Comparison of ENCODE assay signal across 8 cellular contexts in genomic region chr5:42057254-42057690, GRCh38.
DNase-seq lines count a peak whose midpoint lies in the region; ATAC-seq, FAIRE-seq and TF ChIP-seq lines count a peak whose summit lies in the region.

No MANE protein-coding gene starts in this region.

- CTCF ChIA-PET in H1 (lab: Charles Lee; ENCODE audit: partially characterized antibody), result interaction anchor here (0.5 to 3.5 kb wide), 58 partner anchors 9 to 945 kb away, joined by 3 to 56 read pairs (median 4); partner anchors contain the start of genes FBXO4, GHR and RIMOC1

- no peak overlapping the region for H4K91ac ChIP-seq in H1 (replicated peaks; ENCODE audit: insufficient read length, low read length)

- no peak overlapping the region for H2BK15ac ChIP-seq in H1 (ENCODE audit: low read length)

- peak; percentile 59 for DNase-seq in BE2C
- DNase-seq in NCI-H446 (lab: John Stamatoyannopoulos, UW), result peak; percentile 55 to 71
- DNase-seq in activated CD4-positive, alpha-beta T cell treated with anti-CD3 and anti-CD28 coated beads, Interleukin-2, amount 50 U/mL, for 24 hours (ENCODE audit: low read depth in 1 of 2, low spot score in 1 of 2), result peak; percentile 26 to 45
- peak; percentile 31 to 73 for DNase-seq in H1 (ENCODE audit: low read depth in 1 of 2, low spot score in 2 of 2)
- peak; percentile 13 to 75 (median 54) for DNase-seq in naive thymus-derived CD8-positive, alpha-beta T cell
- DNase-seq in tibial artery, result no peak

- H2BK12ac ChIP-seq in H1 (ENCODE audit: low read depth, low read length), result no peak overlapping the region

- no peak for TF ChIP-seq POLR2A in H1 (IDR thresholded peaks at IDR 0.05; ENCODE audit: control extremely low read depth in 1 of 2, low read depth in 2 of 2, low read length in 2 of 2)

- H3K27me3 Mint-ChIP-seq in naive thymus-derived CD8-positive, alpha-beta T cell, result peaks cover 5 to 13% (median 6%) of the 10 kb centered on the region in 5 donors

- no peak for TF ChIP-seq EP300 in H1 (IDR thresholded peaks at IDR 0.05; ENCODE audit: borderline replicate concordance in 1 of 2, low read depth in 2 of 2, low read length in 2 of 2)

- no peaks in the 10 kb centered on the region for H3K23me2 ChIP-seq in H1 (ENCODE audit: low read depth, low read length)

- H3K23ac ChIP-seq in H1 (ENCODE audit: insufficient read length), result no peak overlapping the region

- no peak overlapping the region for H3K56ac ChIP-seq in H1 (replicated peaks; ENCODE audit: insufficient read length, low read depth, low read length)

- WGBS in H1 (ENCODE audit: extremely low coverage in 1 of 2, insufficient coverage in 1 of 2, insufficient read length in 1 of 2, insufficient replicate concordance in 2 of 2, low coverage in 1 of 2, low lambda C conversion rate in 2 of 2, missing lambda C conversion rate in 1 of 2), 2 experiments, result 23% methylated on average over 5 of the region's 5 CpGs; no CpG with 5 or more reads in 1 of the 2 experiments

- no peaks in the 10 kb centered on the region for H3K79me1 ChIP-seq in H1 (ENCODE audit: low read depth, low read length)

- no peaks in the 10 kb centered on the region for H4K20me1 ChIP-seq in H1 (replicated peaks in 1 of 2; ENCODE audit: control insufficient read depth in 1 of 2, insufficient read depth in 2 of 2, low read length in 2 of 2)

- no peaks in the 10 kb centered on the region for H3K79me2 ChIP-seq in H1 (ENCODE audit: control insufficient read depth in 1 of 2, insufficient read depth in 2 of 2, low read length in 2 of 2)

- H3K36me3 ChIP-seq in BE2C, result no peaks in the 10 kb centered on the region
- no peaks in the 10 kb centered on the region for H3K36me3 ChIP-seq in H1 (ENCODE audit: control insufficient read depth in 2 of 4, insufficient read depth in 4 of 4, low read length in 3 of 4)
- H3K36me3 ChIP-seq in tibial artery, result no peaks in the 10 kb centered on the region

- H3K4me1 ChIP-seq in BE2C, result no peaks in the 10 kb centered on the region
- H3K4me1 ChIP-seq in H1 (replicated peaks in 1 of 4; ENCODE audit: control insufficient read depth in 3 of 4, insufficient read depth in 4 of 4, low read length in 3 of 4), result no peaks in the 10 kb centered on the region
- H3K4me1 ChIP-seq in tibial artery, result no peaks in the 10 kb centered on the region

- FAIRE-seq in H1 (lab: Jason Lieb, UNC), result peak; percentile 94

- H3K9me3 ChIP-seq in BE2C (no peaks in the 10 kb centered on the region), H1 (ENCODE audit: insufficient read depth in 2 of 2, low read depth in 1 of 2, low read length in 1 of 2) (no peaks in the 10 kb centered on the region), tibial artery (no peaks in the 10 kb centered on the region)

- ATAC-seq in GM18873 (IDR thresholded peaks at IDR 0.05; ENCODE audit: low FRiP score, unreplicated experiment) (peak; percentile 86), HG03095 (IDR thresholded peaks at IDR 0.05; ENCODE audit: unreplicated experiment) (peak; percentile 84)
- peak; percentile 80 to 82 for ATAC-seq in naive thymus-derived CD8-positive, alpha-beta T cell

- POLR2A ChIA-PET in H1 (lab: Charles Lee; ENCODE audit: partially characterized antibody), result interaction anchor here (1.5 kb wide), 1 partner anchor 201 kb away, joined by 3 read pairs; no protein-coding TSS in a partner anchor
- POLR2A ChIA-PET in naive thymus-derived CD8-positive, alpha-beta T cell (lab: Charles Lee), result no interaction called here

- TF ChIP-seq RAD21 in H1 (IDR thresholded peaks at IDR 0.05 in 1 of 2, conservative IDR thresholded peaks at IDR 0.05 in 1 of 2; ENCODE audit: low read depth in 2 of 2, low read length in 2 of 2), result peak; percentile 83 to 91

- no peak overlapping the region for H3K27ac Mint-ChIP-seq in naive thymus-derived CD8-positive, alpha-beta T cell

- no peaks in the 10 kb centered on the region for H3K36me3 Mint-ChIP-seq in naive thymus-derived CD8-positive, alpha-beta T cell

- H3K4me3 ChIP-seq in BE2C (ENCODE audit: low read depth, low read length) (no peak overlapping the region), H1 (ENCODE audit: extremely low read depth in 1 of 4, insufficient read depth in 2 of 4, low read depth in 3 of 4, low read length in 4 of 4) (no peak overlapping the region), tibial artery (no peak overlapping the region)

- no peak overlapping the region for H3K14ac ChIP-seq in H1 (ENCODE audit: insufficient read length)

- H3K27ac ChIP-seq in H1 (ENCODE audit: low read depth, low read length) (no peak overlapping the region), tibial artery (no peak overlapping the region)

- H2AK5ac ChIP-seq in H1 (ENCODE audit: low read depth, low read length), result no peak overlapping the region

- H2BK120ac ChIP-seq in H1 (replicated peaks; ENCODE audit: low read depth, low read length), result no peak overlapping the region

- H3K4ac ChIP-seq in H1 (replicated peaks; ENCODE audit: insufficient read length, low read depth, low read length), result no peak overlapping the region

- H3K4me2 ChIP-seq in H1 (ENCODE audit: insufficient read depth in 1 of 2, low read depth in 2 of 2, low read length in 2 of 2), result no peak overlapping the region

- peaks cover 0 to 3% (median 0%) of the 10 kb centered on the region in 4 donors for H3K4me1 Mint-ChIP-seq in naive thymus-derived CD8-positive, alpha-beta T cell

- intact Hi-C loops in tibial artery (cut with DNase I; ENCODE audit: low total_unique reads), result no loop called here

- no peak overlapping the region for H3K18ac ChIP-seq in H1 (ENCODE audit: extremely low read depth, low read length)

- H3K9ac ChIP-seq in H1 (replicated peaks in 1 of 4; ENCODE audit: extremely low read depth in 1 of 4, low read depth in 3 of 4, low read length in 3 of 4), result no peak overlapping the region

- no peak overlapping the region for H2BK20ac ChIP-seq in H1 (ENCODE audit: low read length)

- no peak overlapping the region for H4K8ac ChIP-seq in H1 (ENCODE audit: extremely low read depth, insufficient read depth, low read length)

- TF ChIP-seq CTCF in BE2C (IDR thresholded peaks at IDR 0.05; ENCODE audit: low read depth, low read length) (peak; percentile 90), H1 (IDR thresholded peaks at IDR 0.05; ENCODE audit: control extremely low read depth in 1 of 3, insufficient read depth in 1 of 3, low read depth in 1 of 3, low read length in 3 of 3) (peak; percentile 82 to 88 (median 82)), tibial artery (IDR thresholded peaks at IDR 0.05) (peak; percentile 44 to 51)

- no peak overlapping the region for H3K4me3 Mint-ChIP-seq in naive thymus-derived CD8-positive, alpha-beta T cell

- no peak overlapping the region for H4K5ac ChIP-seq in H1 (ENCODE audit: insufficient read length, low read depth, low read length)

- peak overlapping the region; percentile 36; the same call in 1 of the 2 replicates for H2AFZ ChIP-seq in H1 (ENCODE audit: low read length)

- H2BK5ac ChIP-seq in H1 (ENCODE audit: low read depth, low read length), result no peak overlapping the region

- H3K27me3 ChIP-seq in BE2C, result peaks cover 28% of the 10 kb centered on the region
- H3K27me3 ChIP-seq in H1 (replicated peaks in 1 of 4; ENCODE audit: control insufficient read depth in 3 of 4, extremely low read depth in 1 of 4, insufficient read depth in 3 of 4, low read length in 3 of 4), result no peaks in the 10 kb centered on the region
- no peaks in the 10 kb centered on the region for H3K27me3 ChIP-seq in tibial artery

- no peaks in the 10 kb centered on the region for H3K9me3 Mint-ChIP-seq in naive thymus-derived CD8-positive, alpha-beta T cell

TF ChIP-seq in H1, 55 proteins besides CTCF, POLR2A, EP300 and RAD21:
- no peak for TF ChIP-seq BCL11A (IDR thresholded peaks at IDR 0.05; ENCODE audit: low read depth in 2 of 2, low read length in 2 of 2)
- TF ChIP-seq E2F6 (IDR thresholded peaks at IDR 0.05), result no peak
- 0 out of 2 replicates have a peak, but pooled peaks have one; percentile 36 for TF ChIP-seq YY1 (IDR thresholded peaks at IDR 0.05; ENCODE audit: low read depth, low read length)
TF ChIP-seq in H1: peak in this region for 1.

Comparison
In these comparisons a context has a peak if more than half of its experiments do, and no peak if none do; other contexts are left out.
1. DNase-seq: peak in BE2C (single experiment), NCI-H446 (2 of 2), activated CD4-positive, alpha-beta T cell treated with anti-CD3 and anti-CD28 coated beads, Interleukin-2, amount 50 U/mL, for 24 hours (2 of 2), H1 (2 of 2) and naive thymus-derived CD8-positive, alpha-beta T cell (10 of 10); none in tibial artery (0 of 2).
2. Peak in every context shown above with its lines, with median percentiles within 50 percentile points of each other: CTCF ChIP-seq and ATAC-seq.